Comparison of ENCODE assay signal across 18 cellular contexts in the genomic region with DNA sequence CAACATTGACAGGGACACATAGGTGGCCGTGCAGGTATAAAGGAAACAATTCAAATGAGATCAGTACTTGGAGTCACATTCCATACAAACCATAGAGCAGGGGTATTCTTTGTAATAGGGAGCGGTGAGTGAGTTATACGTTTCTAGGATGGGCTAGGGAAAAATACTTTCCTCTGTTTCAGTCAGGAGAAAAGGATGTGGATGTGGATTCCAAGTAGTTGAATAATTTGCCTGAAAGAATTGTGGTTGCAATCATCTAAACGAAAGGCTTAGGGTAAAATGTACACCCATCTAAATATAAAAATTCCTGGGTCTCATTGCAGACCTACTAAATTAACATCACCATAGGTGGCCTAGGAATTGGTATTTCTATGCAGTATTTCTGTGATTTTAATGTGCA.
A peak's percentile ranks its signal among the peaks of the same experiment; 100 is the strongest.
DNase-seq lines count a peak whose midpoint lies in the region; ATAC-seq, FAIRE-seq and TF ChIP-seq lines count a peak whose summit lies in the region.
"Had no signal": no experiment of that assay in that cellular context is flagged by ENCODE, and none has a peak within 500 bp of the region (broad histone marks: within the 10 kb centered on the region; RNA-seq: fewer than 3 reads in every experiment).

No MANE protein-coding gene starts in this region.

- H3K27ac Mint-ChIP-seq in natural killer cell = no peak overlapping the region
- H3K27ac Mint-ChIP-seq: activated CD8-positive, alpha-beta T cell treated with anti-CD3 and anti-CD28 coated beads for 36 hours; activated naive CD8-positive, alpha-beta T cell treated with anti-CD3 and anti-CD28 coated beads, Interleukin-2, amount 10 ng/mL, durations not matched to agents 7 days and 5 days; activated T-cell treated with anti-CD3 and anti-CD28 coated beads, Interleukin-2, amount 50 U/mL, for 72 hours; memory B cell; natural killer cell treated with Interleukin-12 subunit alpha and Interleukin-12 subunit beta and Interleukin-15 and Interleukin-18, amount 100 ng/mL, for 72 hours had no signal

- peaks cover 6 to 13% of the 10 kb centered on the region in 2 donors for H3K9me3 Mint-ChIP-seq in natural killer cell

- DNase-seq in GM04503 (ENCODE audit: low read depth) (peak; percentile 56), RCC 7860 (ENCODE audit: low spot score) (peak; percentile 28), epithelial cell of esophagus (ENCODE audit: low read depth) (peak; percentile 80), stromal cell of bone marrow (ENCODE audit: low read depth) (peak; percentile 7), NK-92 (lab: John Stamatoyannopoulos, UW; ENCODE audit: unreplicated experiment) (no peak), natural killer cell (no peak)
- DNase-seq in NK-92 treated with Interleukin-12 subunit alpha and Interleukin-12 subunit beta, amount 100 ng/mL, for 24 hours (lab: John Stamatoyannopoulos, UW) = no peak
- DNase-seq: activated CD8-positive, alpha-beta T cell treated with anti-CD3 and anti-CD28 coated beads for 36 hours; activated naive CD8-positive, alpha-beta T cell treated with anti-CD3 and anti-CD28 coated beads, Interleukin-2, amount 10 ng/mL, durations not matched to agents 7 days and 5 days; activated T-cell treated with anti-CD3 and anti-CD28 coated beads, Interleukin-2, amount 50 U/mL, for 72 hours; C1 segment of cervical spinal cord; heart right ventricle; posterior cingulate gyrus had no signal

- H3K4me1 Mint-ChIP-seq in natural killer cell = no peaks in the 10 kb centered on the region
- H3K4me1 Mint-ChIP-seq: activated naive CD8-positive, alpha-beta T cell treated with anti-CD3 and anti-CD28 coated beads, Interleukin-2, amount 10 ng/mL, durations not matched to agents 7 days and 5 days; memory B cell had no signal

- no peaks in the 10 kb centered on the region for H3K27me3 Mint-ChIP-seq in natural killer cell (ENCODE audit: low read depth in 2 of 2)
- H3K27me3 Mint-ChIP-seq: activated CD8-positive, alpha-beta T cell treated with anti-CD3 and anti-CD28 coated beads for 36 hours; activated naive CD8-positive, alpha-beta T cell treated with anti-CD3 and anti-CD28 coated beads, Interleukin-2, amount 10 ng/mL, durations not matched to agents 7 days and 5 days; memory B cell; natural killer cell treated with Interleukin-12 subunit alpha and Interleukin-12 subunit beta and Interleukin-15 and Interleukin-18, amount 100 ng/mL, for 72 hours had no signal

- no peak for FAIRE-seq in RCC 7860 (lab: Jason Lieb, UNC)
- FAIRE-seq: islet of Langerhans had no signal

- no peaks in the 10 kb centered on the region for H3K36me3 Mint-ChIP-seq in natural killer cell
- H3K36me3 Mint-ChIP-seq: activated naive CD8-positive, alpha-beta T cell treated with anti-CD3 and anti-CD28 coated beads, Interleukin-2, amount 10 ng/mL, durations not matched to agents 7 days and 5 days; memory B cell had no signal

- no peak for TF ChIP-seq CTCF in epithelial cell of esophagus (IDR thresholded peaks at IDR 0.05; ENCODE audit: insufficient read depth, low read depth, low read length, missing control alignments)
- TF ChIP-seq CTCF in natural killer cell (IDR thresholded peaks at IDR 0.05) = no peak

- no peak overlapping the region for H3K4me3 Mint-ChIP-seq in natural killer cell
- H3K4me3 Mint-ChIP-seq: activated CD8-positive, alpha-beta T cell treated with anti-CD3 and anti-CD28 coated beads for 36 hours; activated naive CD8-positive, alpha-beta T cell treated with anti-CD3 and anti-CD28 coated beads, Interleukin-2, amount 10 ng/mL, durations not matched to agents 7 days and 5 days; activated T-cell treated with anti-CD3 and anti-CD28 coated beads, Interleukin-2, amount 50 U/mL, for 72 hours; memory B cell; natural killer cell treated with Interleukin-12 subunit alpha and Interleukin-12 subunit beta and Interleukin-15 and Interleukin-18, amount 100 ng/mL, for 72 hours had no signal

- no peak for ATAC-seq in natural killer cell
- ATAC-seq: activated CD8-positive, alpha-beta T cell treated with anti-CD3 and anti-CD28 coated beads for 36 hours; activated T-cell treated with anti-CD3 and anti-CD28 coated beads, Interleukin-2, amount 50 U/mL, for 72 hours; heart right ventricle had no signal

- intact Hi-C loops in natural killer cell (cut with micrococcal nuclease) = no loop called here

- no peak overlapping the region for H3K4me3 ChIP-seq in epithelial cell of esophagus (ENCODE audit: low read length)
- H3K4me3 ChIP-seq: cardiac muscle cell, esophagus muscularis mucosa, heart right ventricle had no signal

Comparison
In these comparisons a context has a peak if more than half of its experiments do, and no peak if none do; other contexts are left out.
1. DNase-seq: peak in GM04503 (single experiment), RCC 7860 (single experiment), epithelial cell of esophagus (single experiment) and stromal cell of bone marrow (single experiment); none in NK-92 treated with Interleukin-12 subunit alpha and Interleukin-12 subunit beta, amount 100 ng/mL, for 24 hours (single experiment), NK-92 (single experiment) and natural killer cell (single experiment).